In genomic region chr18:51654441-51655326, GRCh38 we compare ENCODE assay signal across 11 cellular contexts.
DNase-seq lines count a peak whose midpoint lies in the region; ATAC-seq lines count a peak whose summit lies in the region.
"Had no signal": no experiment of that assay in that cellular context is flagged by ENCODE, and none has a peak within 500 bp of the region (broad histone marks: within the 10 kb centered on the region; RNA-seq: fewer than 3 reads in every experiment).

No MANE protein-coding gene starts in this region.

- no peaks in the 10 kb centered on the region for H3K36me3 ChIP-seq in ES-I3 (ENCODE audit: insufficient read depth, low read length)

- peak; percentile 22 for ATAC-seq in GM19468 (IDR thresholded peaks at IDR 0.05; ENCODE audit: extremely low read depth, unreplicated experiment)
- peak; percentile 57 for ATAC-seq in HG03060 (IDR thresholded peaks at IDR 0.05; ENCODE audit: low read depth, unreplicated experiment)
- no peak for ATAC-seq in left cardiac atrium
- ATAC-seq: activated naive CD8-positive, alpha-beta T cell treated with anti-CD3 and anti-CD28 coated beads, Interleukin-2, amount 50 U/mL, for 24 hours had no signal

- H3K9me3 ChIP-seq in ES-I3 (ENCODE audit: control insufficient read depth, insufficient read depth, low read length): no peaks in the 10 kb centered on the region

- DNase-seq in NCI-H345 treated with DMSO at 0.1 percent for 48 hours (lab: John Stamatoyannopoulos, UW; ENCODE audit: unreplicated experiment): peak; percentile 19
- DNase-seq in left cardiac atrium: no peak
- no peak for DNase-seq in cortex of kidney (lab: John Stamatoyannopoulos, UW)
- no peak for DNase-seq in CD1c-positive myeloid dendritic cell (ENCODE audit: extremely low spot score)
- no peak for DNase-seq in cerebellum (ENCODE audit: low spot score)
- DNase-seq: activated naive CD8-positive, alpha-beta T cell treated with anti-CD3 and anti-CD28 coated beads, Interleukin-2, amount 50 U/mL, for 24 hours; MV-4-11; stimulated activated CD4-positive, alpha-beta T cell treated with anti-CD3 and anti-CD28 coated beads, Interleukin-4, amount 100 ng/mL, for 1 hour had no signal

- H3K4me1 ChIP-seq in ES-I3 (ENCODE audit: insufficient read depth, low read length): peaks cover 26% of the 10 kb centered on the region

- intact Hi-C loops in left cardiac atrium (cut with DNase I): no loop called here

- H3K9ac ChIP-seq in ES-I3 (ENCODE audit: low read depth, low read length): peak overlapping the region; percentile 10; the same call in 1 of the 2 replicates

Comparison
In these comparisons a context has a peak if more than half of its experiments do, and no peak if none do; other contexts are left out.
1. ATAC-seq: peak in GM19468 (single experiment) and HG03060 (single experiment); none in left cardiac atrium (0 of 2).